ENCODE assay signal across 12 cellular contexts in genomic region chr15:88636654-88637053, GRCh38. TPM values are rescaled to one million over a fixed set of nuclear protein-coding genes. Genes with fewer than 3 reads are reported as not detected.
DNase-seq lines count a peak whose midpoint lies in the region; ATAC-seq and TF ChIP-seq lines count a peak whose summit lies in the region.
"Had no signal": no experiment of that assay in that cellular context is flagged by ENCODE, and none has a peak within 500 bp of the region (broad histone marks: within the 10 kb centered on the region; RNA-seq: fewer than 3 reads in every experiment).

No MANE protein-coding gene starts in this region.

- 81% methylated on average over 5 of the region's 5 CpGs for WGBS in hepatocyte (ENCODE audit: low lambda C conversion rate, missing lambda C conversion rate)
- WGBS in tibial nerve, 2 donors = 72% methylated on average over 5 of the region's 5 CpGs
- WGBS in lower leg skin, 2 donors = 76 to 77% methylated on average over 5 of the region's 5 CpGs

- ATAC-seq in activated B cell treated with CpG ODN at 0.5 μM for 24 hours (ENCODE audit: low read depth) (no peak), HG03095 (IDR thresholded peaks at IDR 0.05; ENCODE audit: unreplicated experiment) (no peak)

- POLR2A ChIA-PET in activated B cell treated with CpG ODN at 0.5 μM for 24 hours (lab: Charles Lee) = interaction anchor here (1.2 kb wide), 1 partner anchor 13 kb away, joined by 4 read pairs; no protein-coding TSS in a partner anchor

- no peaks in the 10 kb centered on the region for H3K27me3 Mint-ChIP-seq in activated T-cell treated with anti-CD3 and anti-CD28 coated beads, Interleukin-2, amount 50 U/mL, for 24 hours
- no peaks in the 10 kb centered on the region for H3K27me3 Mint-ChIP-seq in activated B cell treated with CpG ODN at 0.5 μM for 24 hours

- H4K20me1 ChIP-seq in hepatocyte (ENCODE audit: insufficient read depth, poor library complexity, severe bottlenecking) = no peaks in the 10 kb centered on the region

- H3K4me1 Mint-ChIP-seq in activated T-cell treated with anti-CD3 and anti-CD28 coated beads, Interleukin-2, amount 50 U/mL, for 24 hours (ENCODE audit: low read depth) = peaks cover 88% of the 10 kb centered on the region
- H3K4me1 Mint-ChIP-seq in activated B cell treated with CpG ODN at 0.5 μM for 24 hours = peaks cover 95% of the 10 kb centered on the region

- no peak overlapping the region for H3K4me3 ChIP-seq in hepatocyte
- peak overlapping the region in 1 of 4 donors; percentile 0 for H3K4me3 ChIP-seq in tibial nerve
- no peak overlapping the region for H3K4me3 ChIP-seq in lower leg skin (ENCODE audit: low read depth, poor library complexity, severe bottlenecking)
- H3K4me3 ChIP-seq: GM23248 had no signal

- H3K4me2 ChIP-seq in hepatocyte = no peak overlapping the region

- H3K9me3 ChIP-seq in hepatocyte (ENCODE audit: low read depth) (no peaks in the 10 kb centered on the region), tibial nerve (no peaks in the 10 kb centered on the region)

- no peaks in the 10 kb centered on the region for H3K36me3 ChIP-seq in hepatocyte (replicated peaks; ENCODE audit: insufficient read depth, low read depth)
- H3K36me3 ChIP-seq in tibial nerve = peaks cover 0 to 23% (median 0%) of the 10 kb centered on the region in 3 donors

- no peak for TF ChIP-seq EP300 in tibial nerve (IDR thresholded peaks at IDR 0.05)

- H3K27ac Mint-ChIP-seq in activated T-cell treated with anti-CD3 and anti-CD28 coated beads, Interleukin-2, amount 50 U/mL, for 24 hours = peak overlapping the region; percentile 99
- peak overlapping the region; percentile 97 for H3K27ac Mint-ChIP-seq in activated B cell treated with CpG ODN at 0.5 μM for 24 hours

- H3K4me1 ChIP-seq in hepatocyte (ENCODE audit: insufficient read depth) = peaks cover 20% of the 10 kb centered on the region
- peaks cover 0 to 45% (median 29%) of the 10 kb centered on the region in 4 donors for H3K4me1 ChIP-seq in tibial nerve

- H3K9me3 Mint-ChIP-seq in activated T-cell treated with anti-CD3 and anti-CD28 coated beads, Interleukin-2, amount 50 U/mL, for 24 hours = no peaks in the 10 kb centered on the region
- no peaks in the 10 kb centered on the region for H3K9me3 Mint-ChIP-seq in activated B cell treated with CpG ODN at 0.5 μM for 24 hours

- no peak for TF ChIP-seq CTCF in activated B cell treated with CpG ODN at 0.5 μM for 24 hours (IDR thresholded peaks at IDR 0.05)
- TF ChIP-seq CTCF in hepatocyte (IDR thresholded peaks at IDR 0.05; ENCODE audit: poor library complexity) = no peak
- TF ChIP-seq CTCF in tibial nerve (IDR thresholded peaks at IDR 0.05) = no peak
- no peak for TF ChIP-seq CTCF in lower leg skin (IDR thresholded peaks at IDR 0.05)

- H3K4me3 Mint-ChIP-seq in activated T-cell treated with anti-CD3 and anti-CD28 coated beads, Interleukin-2, amount 50 U/mL, for 24 hours = peak overlapping the region; percentile 8
- H3K4me3 Mint-ChIP-seq in activated B cell treated with CpG ODN at 0.5 μM for 24 hours = peak overlapping the region; percentile 39

- peak overlapping the region; percentile 96 for H3K27ac ChIP-seq in hepatocyte
- H3K27ac ChIP-seq in tibial nerve = peak overlapping the region in 3 of 4 donors; percentile 97 to 99 (median 99)

- DNase-seq in activated T-cell treated with anti-CD3 and anti-CD28 coated beads, Interleukin-2, amount 50 U/mL, for 24 hours = no peak
- no peak for DNase-seq in activated T-cell treated with anti-CD3 and anti-CD28 coated beads, Interleukin-2, amount 50 U/mL, for 1 hour
- DNase-seq in activated B cell treated with CpG ODN at 0.5 μM for 24 hours (no peak), hepatocyte (ENCODE audit: low spot score) (no peak), tibial nerve (ENCODE audit: low spot score in 2 of 2) (no peak), lower leg skin (ENCODE audit: low spot score in 2 of 2) (no peak), COLO829 (ENCODE audit: low spot score) (no peak)
- DNase-seq: AML-193, GM23248, NCI-H446 had no signal

- TF ChIP-seq POLR2A in tibial nerve (IDR thresholded peaks at IDR 0.05) (no peak), lower leg skin (IDR thresholded peaks at IDR 0.05) (no peak)

- CTCF ChIA-PET in activated B cell treated with CpG ODN at 0.5 μM for 24 hours (lab: Charles Lee) = interaction anchor here (1.0 to 1.5 kb wide), 3 partner anchors 12 to 27 kb away, joined by 3 to 6 read pairs (median 4); no protein-coding TSS in a partner anchor

- H3K36me3 Mint-ChIP-seq in activated T-cell treated with anti-CD3 and anti-CD28 coated beads, Interleukin-2, amount 50 U/mL, for 24 hours (ENCODE audit: low read depth) = peaks cover 80% of the 10 kb centered on the region
- H3K36me3 Mint-ChIP-seq in activated B cell treated with CpG ODN at 0.5 μM for 24 hours (ENCODE audit: low read depth) = peaks cover 44% of the 10 kb centered on the region

- H2AFZ ChIP-seq in hepatocyte = no peak overlapping the region
- H2AFZ ChIP-seq: GM23248 had no signal

- no peaks in the 10 kb centered on the region for H3K27me3 ChIP-seq in hepatocyte
- H3K27me3 ChIP-seq in tibial nerve = no peaks in the 10 kb centered on the region

- no peaks in the 10 kb centered on the region for H3K9me2 ChIP-seq in hepatocyte (replicated peaks; ENCODE audit: insufficient read depth)

- intact Hi-C loops in activated B cell treated with CpG ODN at 0.5 μM for 24 hours (cut with micrococcal nuclease) (no loop called here), lower leg skin (cut with DNase I; ENCODE audit: low total_unique reads) (no loop called here)

- no peaks in the 10 kb centered on the region for H3K79me2 ChIP-seq in hepatocyte

RNA-seq across cellular contexts. Expression of gene ISG20, which starts 2.2 kb away (rescaled TPM):
- total RNA-seq in activated B cell treated with CpG ODN at 0.5 μM for 24 hours (84.6 and 87.1 TPM in 2 replicates), hepatocyte (3.8 and 13.3 TPM in 2 replicates), tibial nerve (10 to 100 TPM; 18.2 to 34.5 (median 23.8) TPM), lower leg skin (10 to 100 TPM in 3 of 4 donors, 1 to 10 TPM in 1; 4.3 to 26.7 (median 11.8) TPM)
- polyA plus RNA-seq in hepatocyte = 11.9 and 15.8 TPM in 2 replicates
- total RNA-seq: frontal cortex, GM23248 had no signal

RNA-seq across cellular contexts. Expression of gene AEN, which starts 15.5 kb away (rescaled TPM):
- total RNA-seq in activated B cell treated with CpG ODN at 0.5 μM for 24 hours (40.1 and 41.9 TPM in 2 replicates), hepatocyte (25.0 TPM in 2 replicates), tibial nerve (10 to 100 TPM; 10.1 to 17.8 (median 13.1) TPM), lower leg skin (10 to 100 TPM in 1 of 4 donors, 1 to 10 TPM in 3; 7.7 to 10.3 (median 8.4) TPM)
- polyA plus RNA-seq in hepatocyte = 18.3 and 28.0 TPM in 2 replicates
